Comparison of ENCODE assay signal across 1 cellular context in the genomic region with DNA sequence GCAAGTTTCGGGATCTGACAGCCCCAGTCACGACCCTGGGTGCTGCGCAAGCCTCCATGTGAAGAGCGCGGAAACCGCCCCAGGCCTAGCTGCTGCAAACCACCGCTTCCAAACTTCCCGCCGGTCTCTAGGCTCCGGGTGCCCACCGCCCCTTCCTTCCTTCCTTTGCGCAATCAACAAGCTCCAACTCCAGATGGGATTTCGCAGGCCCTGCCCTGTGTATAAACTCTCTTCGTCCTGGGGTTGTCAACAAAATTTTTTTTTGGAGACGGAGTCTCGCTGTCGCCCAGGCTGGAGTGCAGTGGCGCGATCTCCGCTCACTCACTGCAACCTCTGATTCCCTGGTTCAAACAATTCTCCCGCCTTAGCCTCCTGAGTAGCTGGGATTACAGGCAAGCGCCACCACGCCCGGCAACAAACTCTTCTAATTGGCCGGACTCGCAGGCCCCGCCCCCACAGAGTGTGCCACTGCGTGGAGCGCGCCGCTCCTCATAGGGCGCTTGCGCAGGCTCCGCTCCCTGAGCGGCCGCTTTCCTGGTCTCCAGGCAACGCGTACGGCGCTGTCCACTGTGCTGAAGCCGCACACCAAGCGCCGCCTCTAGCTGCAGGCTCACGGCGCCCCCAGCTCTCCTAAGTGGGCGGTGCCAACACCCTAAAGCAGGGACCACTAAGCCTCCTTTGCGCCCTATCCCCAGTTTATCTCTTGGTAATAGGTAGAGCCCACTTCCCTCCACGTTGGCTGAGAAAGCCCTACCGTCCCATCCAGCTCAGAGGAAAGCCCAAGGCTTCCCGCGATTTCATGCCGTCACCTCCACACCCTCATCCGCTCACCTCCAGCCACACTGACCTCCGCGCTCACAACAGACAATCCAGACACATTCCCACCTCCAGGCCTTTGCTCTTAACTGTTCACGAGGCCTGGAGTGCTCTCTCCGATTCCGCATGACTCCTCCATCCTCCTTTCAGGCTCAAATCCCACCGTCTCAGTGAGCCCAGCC.
TF ChIP-seq lines count a peak whose summit lies in the region.

No MANE protein-coding gene starts in this region.

TF ChIP-seq in GM12878, 131 proteins besides CTCF, POLR2A, EP300 and RAD21 (continued from another document):
- TF ChIP-seq ZBED1 (IDR thresholded peaks at IDR 0.05; ENCODE audit: borderline replicate concordance), result no peak
- no peak for TF ChIP-seq TBL1XR1 (IDR thresholded peaks at IDR 0.05; ENCODE audit: low read depth, low read length)
- no peak for TF ChIP-seq BCL3 (IDR thresholded peaks at IDR 0.05; ENCODE audit: borderline replicate concordance, insufficient read depth, low read depth, low read length, poor library complexity, severe bottlenecking)
- 0 out of 2 replicates have a peak, but pooled peaks have one; percentile 34 for TF ChIP-seq RFX5 (IDR thresholded peaks at IDR 0.05; ENCODE audit: low read depth, low read length)
- no peak for TF ChIP-seq MTA2 (IDR thresholded peaks at IDR 0.05; ENCODE audit: low read depth)
- TF ChIP-seq, protein P1, sequence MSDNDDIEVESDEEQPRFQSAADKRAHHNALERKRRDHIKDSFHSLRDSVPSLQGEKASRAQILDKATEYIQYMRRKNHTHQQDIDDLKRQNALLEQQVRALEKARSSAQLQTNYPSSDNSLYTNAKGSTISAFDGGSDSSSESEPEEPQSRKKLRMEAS (IDR thresholded peaks at IDR 0.05; ENCODE audit: low read depth, low read length), result peak; percentile 60; the same call in 1 of the 2 replicates
- TF ChIP-seq RCOR1 (conservative IDR thresholded peaks at IDR 0.05; ENCODE audit: low read depth, low read length), result peak; percentile 94; the same call in 1 of the 2 replicates
- no peak for TF ChIP-seq ZNF217 (IDR thresholded peaks at IDR 0.05)
- TF ChIP-seq NFIC (IDR thresholded peaks at IDR 0.05; ENCODE audit: low read depth, low read length), result no peak
- no peak for TF ChIP-seq ZNF274 (IDR thresholded peaks at IDR 0.05; ENCODE audit: insufficient read depth, insufficient read length)
- peak; percentile 28 to 70; a peak in 2 of 4 replicates for TF ChIP-seq BHLHE40 (IDR thresholded peaks at IDR 0.05; ENCODE audit: borderline replicate concordance in 1 of 2, low read depth in 2 of 2, low read length in 1 of 2)
- TF ChIP-seq, protein P2, sequence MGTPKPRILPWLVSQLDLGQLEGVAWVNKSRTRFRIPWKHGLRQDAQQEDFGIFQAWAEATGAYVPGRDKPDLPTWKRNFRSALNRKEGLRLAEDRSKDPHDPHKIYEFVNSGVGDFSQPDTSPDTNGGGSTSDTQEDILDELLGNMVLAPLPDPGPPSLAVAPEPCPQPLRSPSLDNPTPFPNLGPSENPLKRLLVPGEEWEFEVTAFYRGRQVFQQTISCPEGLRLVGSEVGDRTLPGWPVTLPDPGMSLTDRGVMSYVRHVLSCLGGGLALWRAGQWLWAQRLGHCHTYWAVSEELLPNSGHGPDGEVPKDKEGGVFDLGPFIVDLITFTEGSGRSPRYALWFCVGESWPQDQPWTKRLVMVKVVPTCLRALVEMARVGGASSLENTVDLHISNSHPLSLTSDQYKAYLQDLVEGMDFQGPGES (IDR thresholded peaks at IDR 0.05), result no peak
- no peak for TF ChIP-seq RBBP5 (conservative IDR thresholded peaks at IDR 0.05)
- TF ChIP-seq MEF2B (IDR thresholded peaks at IDR 0.05; ENCODE audit: partially characterized antibody, poor library complexity, severe bottlenecking), result no peak
- TF ChIP-seq, protein P3, sequence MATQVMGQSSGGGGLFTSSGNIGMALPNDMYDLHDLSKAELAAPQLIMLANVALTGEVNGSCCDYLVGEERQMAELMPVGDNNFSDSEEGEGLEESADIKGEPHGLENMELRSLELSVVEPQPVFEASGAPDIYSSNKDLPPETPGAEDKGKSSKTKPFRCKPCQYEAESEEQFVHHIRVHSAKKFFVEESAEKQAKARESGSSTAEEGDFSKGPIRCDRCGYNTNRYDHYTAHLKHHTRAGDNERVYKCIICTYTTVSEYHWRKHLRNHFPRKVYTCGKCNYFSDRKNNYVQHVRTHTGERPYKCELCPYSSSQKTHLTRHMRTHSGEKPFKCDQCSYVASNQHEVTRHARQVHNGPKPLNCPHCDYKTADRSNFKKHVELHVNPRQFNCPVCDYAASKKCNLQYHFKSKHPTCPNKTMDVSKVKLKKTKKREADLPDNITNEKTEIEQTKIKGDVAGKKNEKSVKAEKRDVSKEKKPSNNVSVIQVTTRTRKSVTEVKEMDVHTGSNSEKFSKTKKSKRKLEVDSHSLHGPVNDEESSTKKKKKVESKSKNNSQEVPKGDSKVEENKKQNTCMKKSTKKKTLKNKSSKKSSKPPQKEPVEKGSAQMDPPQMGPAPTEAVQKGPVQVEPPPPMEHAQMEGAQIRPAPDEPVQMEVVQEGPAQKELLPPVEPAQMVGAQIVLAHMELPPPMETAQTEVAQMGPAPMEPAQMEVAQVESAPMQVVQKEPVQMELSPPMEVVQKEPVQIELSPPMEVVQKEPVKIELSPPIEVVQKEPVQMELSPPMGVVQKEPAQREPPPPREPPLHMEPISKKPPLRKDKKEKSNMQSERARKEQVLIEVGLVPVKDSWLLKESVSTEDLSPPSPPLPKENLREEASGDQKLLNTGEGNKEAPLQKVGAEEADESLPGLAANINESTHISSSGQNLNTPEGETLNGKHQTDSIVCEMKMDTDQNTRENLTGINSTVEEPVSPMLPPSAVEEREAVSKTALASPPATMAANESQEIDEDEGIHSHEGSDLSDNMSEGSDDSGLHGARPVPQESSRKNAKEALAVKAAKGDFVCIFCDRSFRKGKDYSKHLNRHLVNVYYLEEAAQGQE (IDR thresholded peaks at IDR 0.05; ENCODE audit: low read depth, low read length), result peak; percentile 100
- TF ChIP-seq LARP7 (IDR thresholded peaks at IDR 0.05), result peak; percentile 68
